In genomic region chr16:11047057-11047456, GRCh38 we compare ENCODE assay signal across 13 cellular contexts.
A peak's percentile ranks its signal among the peaks of the same experiment; 100 is the strongest.
DNase-seq lines count a peak whose midpoint lies in the region; ATAC-seq lines count a peak whose summit lies in the region.
"Had no signal": no experiment of that assay in that cellular context is flagged by ENCODE, and none has a peak within 500 bp of the region (broad histone marks: within the 10 kb centered on the region; RNA-seq: fewer than 3 reads in every experiment).

No MANE protein-coding gene starts in this region.

- no peak overlapping the region for H3K27ac Mint-ChIP-seq in T-cell

- no peaks in the 10 kb centered on the region for H3K27me3 Mint-ChIP-seq in T-cell

- H3K4me3 Mint-ChIP-seq in T-cell: no peak overlapping the region

- 71 to 81% methylated on average over 4 of the region's 4 CpGs for WGBS in esophagus, 2 donors

- CTCF ChIA-PET in T-cell (lab: Charles Lee): no interaction called here

- H3K9me3 ChIP-seq in esophagus (ENCODE audit: control insufficient read depth in 2 of 2, insufficient read depth in 1 of 2, low read depth in 1 of 2, low read length in 1 of 2): peaks cover 0 to 1% of the 10 kb centered on the region in 2 donors

- H3K4me3 ChIP-seq in esophagus (ENCODE audit: low read depth in 1 of 2, low read length in 2 of 2) (no peak overlapping the region), skeletal muscle cell (ENCODE audit: low read depth, low read length) (no peak overlapping the region)

- peak overlapping the region; percentile 50 to 59 for H3K27ac ChIP-seq in esophagus (ENCODE audit: low read depth in 2 of 2, low read length in 1 of 2)
- H3K27ac ChIP-seq: 22Rv1 had no signal

- H3K36me3 Mint-ChIP-seq in T-cell: peaks cover 50% of the 10 kb centered on the region

- peaks cover 0 to 4% of the 10 kb centered on the region in 2 donors for H3K4me1 ChIP-seq in esophagus (ENCODE audit: control insufficient read depth in 2 of 2, insufficient read depth in 2 of 2, low read length in 1 of 2)

- no peaks in the 10 kb centered on the region for H3K27me3 ChIP-seq in esophagus (ENCODE audit: control insufficient read depth in 1 of 2, insufficient read depth in 2 of 2, low read length in 2 of 2)

- POLR2A ChIA-PET in T-cell (lab: Charles Lee): no interaction called here

- peaks cover 12 to 23% of the 10 kb centered on the region in 2 donors for H3K36me3 ChIP-seq in esophagus (ENCODE audit: control insufficient read depth in 2 of 2, insufficient read depth in 2 of 2, low read length in 1 of 2)

- peaks cover 20 to 22% (median 21%) of the 10 kb centered on the region in 3 donors for H3K4me1 Mint-ChIP-seq in T-cell

- DNase-seq in DMS153 treated with DMSO at 0.1 percent for 48 hours (lab: John Stamatoyannopoulos, UW; ENCODE audit: unreplicated experiment) (peak; percentile 12), DMS153 (lab: John Stamatoyannopoulos, UW) (no peak), NCI-H1694 treated with DMSO at 0.1 percent for 48 hours (lab: John Stamatoyannopoulos, UW) (peak; percentile 84), skeletal muscle cell (ENCODE audit: low read depth) (peak; percentile 41), NOMO-1 (lab: John Stamatoyannopoulos, UW; ENCODE audit: unreplicated experiment in 2 of 2) (no peak), T-cell (no peak)
- DNase-seq: activated naive CD4-positive, alpha-beta T cell treated with Interleukin-2 at 50 U/mL for 16 hours; effector CD8-positive, alpha-beta T cell; MM.1S; PC-3 had no signal

- H3K9me3 Mint-ChIP-seq in T-cell: no peaks in the 10 kb centered on the region

- no peak for ATAC-seq in T-cell (replicated peaks in 1 of 4)
- no peak for ATAC-seq in GM21423 (IDR thresholded peaks at IDR 0.05; ENCODE audit: unreplicated experiment)
- ATAC-seq: PC-3 had no signal

Comparison
In these comparisons a context has a peak if more than half of its experiments do, and no peak if none do; other contexts are left out.
1. DNase-seq: peak in DMS153 treated with DMSO at 0.1 percent for 48 hours (single experiment), NCI-H1694 treated with DMSO at 0.1 percent for 48 hours (single experiment) and skeletal muscle cell (single experiment); none in DMS153 (single experiment), NOMO-1 (0 of 2) and T-cell (0 of 34).